In genomic region chr3:197430502-197430901, GRCh38 we compare ENCODE assay signal across 20 cellular contexts.
A peak's percentile ranks its signal among the peaks of the same experiment; 100 is the strongest.
DNase-seq lines count a peak whose midpoint lies in the region; TF ChIP-seq lines count a peak whose summit lies in the region.
"Had no signal": no experiment of that assay in that cellular context is flagged by ENCODE, and none has a peak within 500 bp of the region (broad histone marks: within the 10 kb centered on the region; RNA-seq: fewer than 3 reads in every experiment).

No MANE protein-coding gene starts in this region.

- H3K27me3 Mint-ChIP-seq in activated CD4-positive, alpha-beta T cell treated with anti-CD3 and anti-CD28 coated beads, Interleukin-2, amount 10 ng/mL, durations not matched to agents 24 days and 14 days, result peaks cover 14% of the 10 kb centered on the region

- H3K4me1 Mint-ChIP-seq in activated CD4-positive, alpha-beta T cell treated with anti-CD3 and anti-CD28 coated beads, Interleukin-2, amount 10 ng/mL, durations not matched to agents 24 days and 14 days, result peaks cover 49% of the 10 kb centered on the region

- H3K27me3 ChIP-seq in brain microvascular endothelial cell (replicated peaks), result no peaks in the 10 kb centered on the region
- H3K27me3 ChIP-seq in testis, result no peaks in the 10 kb centered on the region
- H3K27me3 ChIP-seq in tibial artery, result no peaks in the 10 kb centered on the region

- in situ Hi-C loops in brain microvascular endothelial cell (cut with HindIII; ENCODE audit: low pct_ligation_motif_present, low sequenced_read_pairs), result no loop called here

- intact Hi-C loops in activated CD4-positive, alpha-beta T cell treated with anti-CD3 and anti-CD28 coated beads, Interleukin-2, amount 10 ng/mL, durations not matched to agents 24 days and 14 days (cut with micrococcal nuclease), result loop anchor here (5.0 kb wide), 1 partner anchor 33 kb away; no protein-coding TSS in a partner anchor
- intact Hi-C loops in testis (cut with DNase I; ENCODE audit: low total_unique reads) (no loop called here), tibial artery (cut with DNase I; ENCODE audit: low total_unique reads) (no loop called here)

- H3K36me3 ChIP-seq in brain microvascular endothelial cell (replicated peaks) (no peaks in the 10 kb centered on the region), testis (ENCODE audit: low read depth, missing control alignments) (no peaks in the 10 kb centered on the region), tibial artery (no peaks in the 10 kb centered on the region)
- H3K36me3 ChIP-seq: transverse colon had no signal

- no peaks in the 10 kb centered on the region for H3K9me3 ChIP-seq in testis
- no peaks in the 10 kb centered on the region for H3K9me3 ChIP-seq in tibial artery
- H3K9me3 ChIP-seq: A549, transverse colon had no signal

- H3K27ac ChIP-seq in brain microvascular endothelial cell (peak overlapping the region; percentile 64), testis (peak overlapping the region; percentile 50 to 57), tibial artery (no peak overlapping the region)
- H3K27ac ChIP-seq: A549 had no signal

- H3K4me3 ChIP-seq in brain microvascular endothelial cell (ENCODE audit: low read depth, low read length) (no peak overlapping the region), testis (no peak overlapping the region), tibial artery (no peak overlapping the region)
- H3K4me3 ChIP-seq: A549, coronary artery, transverse colon had no signal

- H3K27ac Mint-ChIP-seq in activated CD4-positive, alpha-beta T cell treated with anti-CD3 and anti-CD28 coated beads, Interleukin-2, amount 10 ng/mL, durations not matched to agents 24 days and 14 days, result peak overlapping the region; percentile 56
- H3K27ac Mint-ChIP-seq: activated CD4-positive, alpha-beta T cell treated with anti-CD3 and anti-CD28 coated beads, Interleukin-2, amount 10 ng/mL, durations not matched to agents 7 days and 5 days had no signal

- no peaks in the 10 kb centered on the region for H3K36me3 Mint-ChIP-seq in activated CD4-positive, alpha-beta T cell treated with anti-CD3 and anti-CD28 coated beads, Interleukin-2, amount 10 ng/mL, durations not matched to agents 24 days and 14 days (ENCODE audit: low read depth)
- H3K36me3 Mint-ChIP-seq: CD4-positive, alpha-beta memory T cell had no signal

- DNase-seq in activated CD4-positive, alpha-beta T cell treated with anti-CD3 and anti-CD28 coated beads, Interleukin-2, amount 10 ng/mL, durations not matched to agents 24 days and 14 days, result no peak
- no peak for DNase-seq in activated CD4-positive, alpha-beta T cell treated with anti-CD3 and anti-CD28 coated beads, Interleukin-2, amount 50 U/mL, for 1 hour
- no peak for DNase-seq in brain microvascular endothelial cell
- DNase-seq in iris pigment epithelial cell (ENCODE audit: low read depth), result peak; percentile 57
- DNase-seq in testis, result no peak
- DNase-seq in NCI-H146 (lab: John Stamatoyannopoulos, UW), result no peak
- DNase-seq in GM10266 (ENCODE audit: extremely low spot score), result no peak
- DNase-seq in tibial artery, result no peak
- DNase-seq: activated CD4-positive, alpha-beta T cell treated with anti-CD3 and anti-CD28 coated beads, Interleukin-2, amount 10 ng/mL, durations not matched to agents 7 days and 5 days; activated T-cell treated with anti-CD3 and anti-CD28 coated beads, Interleukin-2, amount 50 U/mL, for 4 hours; CD4-positive, alpha-beta memory T cell; DND-41; islet precursor cell; midbrain; NCI-H1436 treated with DMSO at 0.1 percent for 48 hours; occipital lobe; stimulated activated CD4-positive, alpha-beta T cell treated with anti-CD3 and anti-CD28 coated beads, Interleukin-4, amount 100 ng/mL, for 4 hours; transverse colon had no signal

- peaks cover 28% of the 10 kb centered on the region for H3K4me1 ChIP-seq in testis
- H3K4me1 ChIP-seq in tibial artery, result peaks cover 0 to 17% (median 2%) of the 10 kb centered on the region in 4 donors

- no peaks in the 10 kb centered on the region for H3K9me3 Mint-ChIP-seq in activated CD4-positive, alpha-beta T cell treated with anti-CD3 and anti-CD28 coated beads, Interleukin-2, amount 10 ng/mL, durations not matched to agents 24 days and 14 days
- H3K9me3 Mint-ChIP-seq: activated CD4-positive, alpha-beta T cell treated with anti-CD3 and anti-CD28 coated beads, Interleukin-2, amount 10 ng/mL, durations not matched to agents 7 days and 5 days; activated T-cell treated with anti-CD3 and anti-CD28 coated beads, Interleukin-2, amount 50 U/mL, for 4 hours; CD4-positive, alpha-beta memory T cell had no signal

- no peak for TF ChIP-seq POLR2A in testis (IDR thresholded peaks at IDR 0.05)

- no peak for TF ChIP-seq CTCF in brain microvascular endothelial cell (IDR thresholded peaks at IDR 0.05; ENCODE audit: low read depth, low read length, missing control alignments)
- no peak for TF ChIP-seq CTCF in testis (IDR thresholded peaks at IDR 0.05)
- no peak for TF ChIP-seq CTCF in GM10266 (IDR thresholded peaks at IDR 0.05; ENCODE audit: control insufficient read depth, insufficient read depth, low read depth, missing control alignments)
- TF ChIP-seq CTCF in tibial artery (IDR thresholded peaks at IDR 0.05), result no peak

- peak overlapping the region; percentile 21 for H3K4me3 Mint-ChIP-seq in activated CD4-positive, alpha-beta T cell treated with anti-CD3 and anti-CD28 coated beads, Interleukin-2, amount 10 ng/mL, durations not matched to agents 24 days and 14 days
- H3K4me3 Mint-ChIP-seq: activated CD4-positive, alpha-beta T cell treated with anti-CD3 and anti-CD28 coated beads, Interleukin-2, amount 10 ng/mL, durations not matched to agents 7 days and 5 days; activated T-cell treated with anti-CD3 and anti-CD28 coated beads, Interleukin-2, amount 50 U/mL, for 4 hours; CD4-positive, alpha-beta memory T cell had no signal

- 55 to 59% methylated on average over 7 of the region's 7 CpGs for WGBS in testis, 2 donors

Comparison
In these comparisons a context has a peak if more than half of its experiments do, and no peak if none do; other contexts are left out.
1. H3K27ac ChIP-seq: peak in brain microvascular endothelial cell (single experiment) and testis (2 of 2); none in tibial artery (0 of 2).